ENCODE assay signal across 8 cellular contexts in the genomic region with DNA sequence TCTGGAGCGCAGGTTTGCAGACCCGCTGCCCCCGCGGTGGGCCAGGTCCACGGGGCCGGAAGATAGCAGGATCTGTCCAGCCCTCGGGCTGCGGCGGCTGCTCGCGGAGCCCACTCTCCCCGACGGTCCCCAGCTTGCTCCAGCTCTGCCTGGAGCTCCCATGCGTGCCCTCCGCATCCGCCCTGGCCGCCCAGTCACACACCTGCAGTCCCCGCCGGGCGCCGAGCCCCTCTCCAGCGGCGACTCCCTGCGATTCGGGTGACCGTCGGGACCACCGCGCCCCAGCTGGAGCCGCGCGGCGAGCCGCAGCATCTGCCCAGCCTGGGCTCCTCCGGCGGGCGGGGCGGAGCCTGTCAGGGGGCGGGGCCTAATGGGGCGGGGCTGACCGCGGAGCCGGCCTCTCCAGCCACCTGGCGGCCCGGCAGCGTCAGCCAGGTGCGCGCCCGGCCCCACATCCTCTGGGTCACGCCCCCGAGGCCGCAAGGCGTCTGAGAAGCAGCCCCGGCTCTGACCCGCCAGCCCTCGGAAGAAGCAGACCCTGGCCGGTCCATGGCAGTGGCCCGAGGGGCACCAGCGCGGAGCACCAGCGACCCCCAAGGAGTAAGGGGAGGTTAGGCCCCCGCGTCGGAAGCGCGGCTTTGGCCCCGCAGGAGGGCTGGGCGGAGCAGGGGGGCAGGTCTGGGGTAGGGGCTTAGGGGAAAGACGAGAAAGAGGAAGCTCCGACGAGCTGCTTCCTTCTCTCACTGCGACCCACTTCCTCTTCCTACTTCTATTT. TPM values are rescaled to one million over a fixed set of nuclear protein-coding genes. Genes with fewer than 3 reads are reported as not detected.
DNase-seq lines count a peak whose midpoint lies in the region; ATAC-seq and TF ChIP-seq lines count a peak whose summit lies in the region.

A gene with protein sequence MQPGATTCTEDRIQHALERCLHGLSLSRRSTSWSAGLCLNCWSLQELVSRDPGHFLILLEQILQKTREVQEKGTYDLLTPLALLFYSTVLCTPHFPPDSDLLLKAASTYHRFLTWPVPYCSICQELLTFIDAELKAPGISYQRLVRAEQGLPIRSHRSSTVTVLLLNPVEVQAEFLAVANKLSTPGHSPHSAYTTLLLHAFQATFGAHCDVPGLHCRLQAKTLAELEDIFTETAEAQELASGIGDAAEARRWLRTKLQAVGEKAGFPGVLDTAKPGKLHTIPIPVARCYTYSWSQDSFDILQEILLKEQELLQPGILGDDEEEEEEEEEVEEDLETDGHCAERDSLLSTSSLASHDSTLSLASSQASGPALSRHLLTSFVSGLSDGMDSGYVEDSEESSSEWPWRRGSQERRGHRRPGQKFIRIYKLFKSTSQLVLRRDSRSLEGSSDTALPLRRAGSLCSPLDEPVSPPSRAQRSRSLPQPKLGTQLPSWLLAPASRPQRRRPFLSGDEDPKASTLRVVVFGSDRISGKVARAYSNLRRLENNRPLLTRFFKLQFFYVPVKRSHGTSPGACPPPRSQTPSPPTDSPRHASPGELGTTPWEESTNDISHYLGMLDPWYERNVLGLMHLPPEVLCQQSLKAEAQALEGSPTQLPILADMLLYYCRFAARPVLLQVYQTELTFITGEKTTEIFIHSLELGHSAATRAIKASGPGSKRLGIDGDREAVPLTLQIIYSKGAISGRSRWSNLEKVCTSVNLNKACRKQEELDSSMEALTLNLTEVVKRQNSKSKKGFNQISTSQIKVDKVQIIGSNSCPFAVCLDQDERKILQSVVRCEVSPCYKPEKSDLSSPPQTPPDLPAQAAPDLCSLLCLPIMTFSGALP (minus strand): TSS at position 314 of the 775 bp plus-strand sequence. CDS start 54,213 bp downstream, outside the sequence.

- H3K4me2 ChIP-seq in mesendoderm (ENCODE audit: low read length), result peak within 1 kb of the TSS; percentile 77

- peak within 1 kb of the TSS; percentile 95 for H4K8ac ChIP-seq in mesendoderm (ENCODE audit: low read depth, low read length)

- H3K18ac ChIP-seq in mesendoderm (ENCODE audit: low read length), result peak within 1 kb of the TSS; percentile 54

- no peaks in the 10 kb centered on the region for H3K79me1 ChIP-seq in mesendoderm (ENCODE audit: low read length)

- ATAC-seq in GM18868 (IDR thresholded peaks at IDR 0.05; ENCODE audit: unreplicated experiment) (peak; percentile 81), HG03095 (IDR thresholded peaks at IDR 0.05; ENCODE audit: unreplicated experiment) (peak; percentile 49), GM18858 (IDR thresholded peaks at IDR 0.05; ENCODE audit: unreplicated experiment) (no peak), GM21576 (IDR thresholded peaks at IDR 0.05; ENCODE audit: unreplicated experiment) (no peak)

- H3K4me3 ChIP-seq in ascending aorta, result peak within 1 kb of the TSS; percentile 39 to 59
- H3K4me3 ChIP-seq in mesendoderm (ENCODE audit: low read length), result peak within 1 kb of the TSS; percentile 54

- no peak within 1 kb of the TSS for H2AK5ac ChIP-seq in mesendoderm (ENCODE audit: low read length)

- H3K36me3 ChIP-seq in ascending aorta, result no peaks in the 10 kb centered on the region
- no peaks in the 10 kb centered on the region for H3K36me3 ChIP-seq in mesendoderm (ENCODE audit: control insufficient read depth, insufficient read depth, low read length)

- H3K9me3 ChIP-seq in ascending aorta, result no peaks in the 10 kb centered on the region

- H4K5ac ChIP-seq in mesendoderm (ENCODE audit: low read length), result no peak within 1 kb of the TSS

- H3K27me3 ChIP-seq in ascending aorta (peaks cover 6% of the 10 kb centered on the region), mesendoderm (ENCODE audit: insufficient read depth, low read length, poor library complexity) (no peaks in the 10 kb centered on the region)

- H3K23ac ChIP-seq in mesendoderm (ENCODE audit: low read length), result no peak within 1 kb of the TSS

- H3K4ac ChIP-seq in mesendoderm (ENCODE audit: low read depth, low read length), result no peak within 1 kb of the TSS

- DNase-seq in ascending aorta (ENCODE audit: low spot score in 2 of 2) (no peak), mesendoderm (peak; percentile 87)
- peak; percentile 77 for DNase-seq in stimulated activated CD8-positive, alpha-beta memory T cell treated with anti-CD3 and anti-CD28 coated beads, Interleukin-4, amount 100 ng/mL, for 24 hours (ENCODE audit: low read depth)

- peaks cover 0 to 4% of the 10 kb centered on the region in 2 donors for H3K4me1 ChIP-seq in ascending aorta
- no peaks in the 10 kb centered on the region for H3K4me1 ChIP-seq in mesendoderm (ENCODE audit: control insufficient read depth, low read depth, low read length)

- peak within 1 kb of the TSS; percentile 86 for H3K56ac ChIP-seq in mesendoderm (ENCODE audit: low read length)

- no peak within 1 kb of the TSS for H2BK120ac ChIP-seq in mesendoderm (ENCODE audit: low read depth, low read length)

- H2BK5ac ChIP-seq in mesendoderm (ENCODE audit: low read length), result no peak within 1 kb of the TSS

- no peak within 1 kb of the TSS for H2BK15ac ChIP-seq in mesendoderm (replicated peaks; ENCODE audit: low read depth)

- intact Hi-C loops in T-helper 2 cell treated with Interferon-gamma antibody and Interleukin-4, amounts not matched to agents 100 ng/mL and 5 ng/mL, for 36 hours (cut with micrococcal nuclease), result loop anchor here (1.0 to 2.0 kb wide), 2 partner anchors 17 to 66 kb away; no protein-coding TSS in a partner anchor
- intact Hi-C loops in ascending aorta (cut with DNase I), result no loop called here

- no CpG with 5 or more reads among the region's 72 CpGs for WGBS in mesendoderm (ENCODE audit: extremely low coverage, insufficient coverage, low lambda C conversion rate)

- no peak for TF ChIP-seq CTCF in ascending aorta (IDR thresholded peaks at IDR 0.05)

- H3K9ac ChIP-seq in mesendoderm (ENCODE audit: low read length), result peak within 1 kb of the TSS; percentile 74

- H3K27ac ChIP-seq in ascending aorta, result peak within 1 kb of the TSS; percentile 57 to 63
- no peak within 1 kb of the TSS for H3K27ac ChIP-seq in mesendoderm (ENCODE audit: low read depth, low read length)

- no peaks in the 10 kb centered on the region for H3K79me2 ChIP-seq in mesendoderm (ENCODE audit: control insufficient read depth, insufficient read depth, low read length)

RNA-seq across cellular contexts. Expression of the gene that starts here (rescaled TPM):
- total RNA-seq in T-helper 2 cell treated with Interferon-gamma antibody and Interleukin-4, amounts not matched to agents 100 ng/mL and 5 ng/mL, for 36 hours, result 56.2 and 58.8 TPM in 2 replicates
- 42.0 TPM for total RNA-seq in ascending aorta
- 2.2 TPM for polyA plus RNA-seq in mesendoderm (2013, experiment 1 of 2)
- 1.7 TPM for polyA plus RNA-seq in mesendoderm (2013, experiment 2 of 2)

Comparison
In these comparisons a context has a peak if more than half of its experiments do, and no peak if none do; other contexts are left out.
1. ATAC-seq: peak in GM18868 (single experiment) and HG03095 (single experiment); none in GM18858 (single experiment) and GM21576 (single experiment).
2. DNase-seq: peak in mesendoderm (single experiment) and stimulated activated CD8-positive, alpha-beta memory T cell treated with anti-CD3 and anti-CD28 coated beads, Interleukin-4, amount 100 ng/mL, for 24 hours (single experiment); none in ascending aorta (0 of 2).